ENCODE assay signal across 19 cellular contexts in genomic region chr3:139281512-139282196, GRCh38.
DNase-seq lines count a peak whose midpoint lies in the region; ATAC-seq and TF ChIP-seq lines count a peak whose summit lies in the region.
"Had no signal": no experiment of that assay in that cellular context is flagged by ENCODE, and none has a peak within 500 bp of the region (broad histone marks: within the 10 kb centered on the region; RNA-seq: fewer than 3 reads in every experiment).

No MANE protein-coding gene starts in this region.

- POLR2A ChIA-PET in AG04449 (lab: Yijun Ruan, JAX) = interaction anchor here (1.0 to 1.3 kb wide), 2 partner anchors 10 to 20 kb away, joined by 3 to 7 read pairs; no protein-coding TSS in a partner anchor

- CTCF ChIA-PET in AG04449 (lab: Yijun Ruan, JAX) = interaction anchor here (0.8 to 0.9 kb wide), 2 partner anchors 10 to 169 kb away, joined by 3 to 6 read pairs; no protein-coding TSS in a partner anchor

- DNase-seq in AG04449 (ENCODE audit: low read depth, low spot score) (no peak), EL (peak; percentile 77), NCI-H524 treated with DMSO at 0.1 percent for 48 hours (lab: John Stamatoyannopoulos, UW) (peak; percentile 99), fibroblast of mammary gland (ENCODE audit: low read depth) (peak; percentile 78), mucosa of gallbladder (ENCODE audit: low spot score) (no peak), GM20000 (ENCODE audit: low spot score) (no peak), sciatic nerve (ENCODE audit: low spot score) (no peak)
- no peak for DNase-seq in activated CD4-positive, alpha-beta T cell treated with anti-CD3 and anti-CD28 coated beads for 48 hours
- DNase-seq: activated naive CD8-positive, alpha-beta T cell treated with anti-CD3 and anti-CD28 coated beads, Interleukin-2, amount 10 ng/mL, durations not matched to agents 7 days and 5 days; immature natural killer cell; MV-4-11; NK-92 treated with Interleukin-12 subunit alpha and Interleukin-12 subunit beta, amount 100 ng/mL, for 24 hours; stimulated activated CD4-positive, alpha-beta T cell treated with anti-CD3 and anti-CD28 coated beads, Interleukin-4, amount 100 ng/mL, for 1 hour had no signal

- H3K4me3 ChIP-seq in AG04449 (ENCODE audit: low read depth, low read length) (peak overlapping the region; percentile 50), fibroblast of mammary gland (ENCODE audit: control insufficient read depth, low read depth, low read length) (peak overlapping the region; percentile 19)
- H3K4me3 ChIP-seq: BLaER1 treated with 17β-estradiol and CSF1 and Interleukin-3, amounts not matched to agents 10 nM and 100 nM; coronary artery; SK-N-MC had no signal

- ATAC-seq in sciatic nerve = no peak
- ATAC-seq: HCT116; stimulated activated effector memory CD8-positive, alpha-beta T cell treated with anti-CD3 and anti-CD28 coated beads, Interleukin-12 subunit alpha, Interleukin-12 subunit beta, amount 100 ng/mL, for 72 hours; WTC11 had no signal

- intact Hi-C loops in sciatic nerve (cut with DNase I) = no loop called here

- no peak for TF ChIP-seq CTCF in AG04449 (IDR thresholded peaks at IDR 0.05; ENCODE audit: insufficient read depth, low read length, missing control alignments)
- TF ChIP-seq CTCF in fibroblast of mammary gland (conservative IDR thresholded peaks at IDR 0.05; ENCODE audit: control insufficient read depth, insufficient read depth, low read depth, low read length) = no peak
- no peak for TF ChIP-seq CTCF in GM20000 (IDR thresholded peaks at IDR 0.05; ENCODE audit: extremely low read depth, missing control alignments)

Comparison
In these comparisons a context has a peak if more than half of its experiments do, and no peak if none do; other contexts are left out.
1. DNase-seq: peak in EL (single experiment), NCI-H524 treated with DMSO at 0.1 percent for 48 hours (single experiment) and fibroblast of mammary gland (single experiment); none in AG04449 (single experiment), mucosa of gallbladder (single experiment), activated CD4-positive, alpha-beta T cell treated with anti-CD3 and anti-CD28 coated beads for 48 hours (single experiment), GM20000 (single experiment) and sciatic nerve (single experiment).